18 cellular contexts compared by ENCODE assay signal in the genomic region with DNA sequence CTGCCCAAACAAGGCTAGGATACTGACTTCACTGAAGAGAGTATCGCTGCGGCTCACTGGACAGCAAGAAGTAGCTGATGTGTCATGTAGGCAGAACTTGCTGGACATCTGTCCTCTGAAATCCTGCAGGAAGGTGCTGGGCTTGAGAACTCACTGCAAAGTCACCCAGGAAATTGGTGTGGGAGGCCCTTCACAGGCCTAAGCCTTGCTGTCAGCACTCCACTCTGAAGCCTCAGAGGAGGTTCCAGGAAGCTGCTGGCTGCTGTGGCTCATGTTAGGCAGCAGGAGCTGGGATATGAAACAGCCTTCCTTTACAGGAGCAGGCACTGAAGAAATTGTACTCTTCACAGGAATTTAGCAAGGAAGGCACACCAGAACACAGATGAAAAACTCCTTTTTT.
DNase-seq lines count a peak whose midpoint lies in the region; TF ChIP-seq lines count a peak whose summit lies in the region.
"Had no signal": no experiment of that assay in that cellular context is flagged by ENCODE, and none has a peak within 500 bp of the region (broad histone marks: within the 10 kb centered on the region; RNA-seq: fewer than 3 reads in every experiment).

No MANE protein-coding gene starts in this region.

- H3K4me3 ChIP-seq in ACC112 (ENCODE audit: low read depth, low read length) = no peak overlapping the region
- H3K4me3 ChIP-seq: dorsolateral prefrontal cortex, prostate gland had no signal

- H3K9me3 Mint-ChIP-seq in HFFc6 (no peaks in the 10 kb centered on the region), nephron progenitor cell (no peaks in the 10 kb centered on the region)
- H3K9me3 Mint-ChIP-seq: activated naive CD8-positive, alpha-beta T cell treated with anti-CD3 and anti-CD28 coated beads, Interleukin-2, amount 10 ng/mL, durations not matched to agents 7 days and 5 days; activated T-cell treated with anti-CD3 and anti-CD28 coated beads, Interleukin-2, amount 50 U/mL, for 72 hours had no signal

- peak overlapping the region; percentile 78 for H2AFZ ChIP-seq in ACC112 (ENCODE audit: low read length, unreplicated experiment)

- H3K4me1 ChIP-seq in ACC112 (ENCODE audit: control insufficient read depth, insufficient read depth, low read length, unreplicated experiment) = peaks cover 22% of the 10 kb centered on the region
- H3K4me1 ChIP-seq: prostate gland had no signal

- no peaks in the 10 kb centered on the region for H3K36me3 ChIP-seq in ACC112 (ENCODE audit: insufficient read depth, low read length)
- H3K36me3 ChIP-seq: prostate gland had no signal

- TF ChIP-seq CTCF in HFFc6 (IDR thresholded peaks at IDR 0.05) (no peak), nephron progenitor cell (IDR thresholded peaks at IDR 0.05) (no peak)

- H3K36me3 Mint-ChIP-seq in HFFc6 (ENCODE audit: low read depth) = no peaks in the 10 kb centered on the region
- H3K36me3 Mint-ChIP-seq in nephron progenitor cell (ENCODE audit: low read depth) = no peaks in the 10 kb centered on the region
- H3K36me3 Mint-ChIP-seq: activated naive CD8-positive, alpha-beta T cell treated with anti-CD3 and anti-CD28 coated beads, Interleukin-2, amount 10 ng/mL, durations not matched to agents 7 days and 5 days; naive B cell had no signal

- H3K4me1 Mint-ChIP-seq in HFFc6 (ENCODE audit: low read depth) (peaks cover 22% of the 10 kb centered on the region), nephron progenitor cell (no peaks in the 10 kb centered on the region)
- H3K4me1 Mint-ChIP-seq: activated naive CD8-positive, alpha-beta T cell treated with anti-CD3 and anti-CD28 coated beads, Interleukin-2, amount 10 ng/mL, durations not matched to agents 7 days and 5 days; naive B cell had no signal

- peak overlapping the region; percentile 51 for H3K27ac Mint-ChIP-seq in HFFc6
- H3K27ac Mint-ChIP-seq in nephron progenitor cell = no peak overlapping the region
- H3K27ac Mint-ChIP-seq: activated naive CD8-positive, alpha-beta T cell treated with anti-CD3 and anti-CD28 coated beads, Interleukin-2, amount 10 ng/mL, durations not matched to agents 7 days and 5 days; activated T-cell treated with anti-CD3 and anti-CD28 coated beads, Interleukin-2, amount 50 U/mL, for 72 hours had no signal

- H3K27ac ChIP-seq in ACC112 (ENCODE audit: low read depth, low read length) = peak overlapping the region; percentile 31; the same call in 1 of the 2 replicates
- H3K27ac ChIP-seq: C4-2B, prostate gland had no signal

- H3K4me3 Mint-ChIP-seq in HFFc6 = no peak overlapping the region
- H3K4me3 Mint-ChIP-seq in nephron progenitor cell = no peak overlapping the region
- H3K4me3 Mint-ChIP-seq: activated naive CD8-positive, alpha-beta T cell treated with anti-CD3 and anti-CD28 coated beads, Interleukin-2, amount 10 ng/mL, durations not matched to agents 7 days and 5 days; activated T-cell treated with anti-CD3 and anti-CD28 coated beads, Interleukin-2, amount 50 U/mL, for 72 hours; naive B cell had no signal

- no peaks in the 10 kb centered on the region for H3K27me3 Mint-ChIP-seq in HFFc6 (ENCODE audit: insufficient read depth)
- no peaks in the 10 kb centered on the region for H3K27me3 Mint-ChIP-seq in nephron progenitor cell (ENCODE audit: low read depth, poor library complexity)
- H3K27me3 Mint-ChIP-seq: activated naive CD8-positive, alpha-beta T cell treated with anti-CD3 and anti-CD28 coated beads, Interleukin-2, amount 10 ng/mL, durations not matched to agents 7 days and 5 days; naive B cell had no signal

- H3K27me3 ChIP-seq in ACC112 (ENCODE audit: insufficient read depth, low read length) = no peaks in the 10 kb centered on the region
- H3K27me3 ChIP-seq: dorsolateral prefrontal cortex had no signal

- DNase-seq in HFFc6 = peak; percentile 7
- peak; percentile 27 for DNase-seq in amniotic epithelial cell (ENCODE audit: low read depth)
- DNase-seq in iris pigment epithelial cell (ENCODE audit: low read depth) = peak; percentile 68
- DNase-seq in NOMO-1 treated with dmso at 0.1 percent for 144 hours (lab: John Stamatoyannopoulos, UW; ENCODE audit: unreplicated experiment) = no peak
- no peak for DNase-seq in activated CD8-positive, alpha-beta memory T cell treated with anti-CD3 and anti-CD28 coated beads for 24 hours
- no peak for DNase-seq in nephron progenitor cell
- DNase-seq in NCI-H1105 treated with DMSO at 0.1 percent for 48 hours (lab: John Stamatoyannopoulos, UW) = no peak
- DNase-seq: activated naive CD8-positive, alpha-beta T cell treated with anti-CD3 and anti-CD28 coated beads, Interleukin-2, amount 10 ng/mL, durations not matched to agents 7 days and 5 days; activated T-cell treated with anti-CD3 and anti-CD28 coated beads, Interleukin-2, amount 50 U/mL, for 72 hours; HCEC 1CT; naive B cell; NCI-H1092; NCI-H2081 treated with DMSO at 0.1 percent for 48 hours; NCI-H524 had no signal

- no peaks in the 10 kb centered on the region for H3K79me2 ChIP-seq in ACC112 (ENCODE audit: control insufficient read depth, insufficient read depth, low read length, unreplicated experiment)

Comparison
In these comparisons a context has a peak if more than half of its experiments do, and no peak if none do; other contexts are left out.
1. DNase-seq: peak in HFFc6 (single experiment), amniotic epithelial cell (single experiment) and iris pigment epithelial cell (single experiment); none in NOMO-1 treated with dmso at 0.1 percent for 144 hours (single experiment), activated CD8-positive, alpha-beta memory T cell treated with anti-CD3 and anti-CD28 coated beads for 24 hours (single experiment), nephron progenitor cell (single experiment) and NCI-H1105 treated with DMSO at 0.1 percent for 48 hours (single experiment).